8 cellular contexts compared by ENCODE assay signal in the genomic region with DNA sequence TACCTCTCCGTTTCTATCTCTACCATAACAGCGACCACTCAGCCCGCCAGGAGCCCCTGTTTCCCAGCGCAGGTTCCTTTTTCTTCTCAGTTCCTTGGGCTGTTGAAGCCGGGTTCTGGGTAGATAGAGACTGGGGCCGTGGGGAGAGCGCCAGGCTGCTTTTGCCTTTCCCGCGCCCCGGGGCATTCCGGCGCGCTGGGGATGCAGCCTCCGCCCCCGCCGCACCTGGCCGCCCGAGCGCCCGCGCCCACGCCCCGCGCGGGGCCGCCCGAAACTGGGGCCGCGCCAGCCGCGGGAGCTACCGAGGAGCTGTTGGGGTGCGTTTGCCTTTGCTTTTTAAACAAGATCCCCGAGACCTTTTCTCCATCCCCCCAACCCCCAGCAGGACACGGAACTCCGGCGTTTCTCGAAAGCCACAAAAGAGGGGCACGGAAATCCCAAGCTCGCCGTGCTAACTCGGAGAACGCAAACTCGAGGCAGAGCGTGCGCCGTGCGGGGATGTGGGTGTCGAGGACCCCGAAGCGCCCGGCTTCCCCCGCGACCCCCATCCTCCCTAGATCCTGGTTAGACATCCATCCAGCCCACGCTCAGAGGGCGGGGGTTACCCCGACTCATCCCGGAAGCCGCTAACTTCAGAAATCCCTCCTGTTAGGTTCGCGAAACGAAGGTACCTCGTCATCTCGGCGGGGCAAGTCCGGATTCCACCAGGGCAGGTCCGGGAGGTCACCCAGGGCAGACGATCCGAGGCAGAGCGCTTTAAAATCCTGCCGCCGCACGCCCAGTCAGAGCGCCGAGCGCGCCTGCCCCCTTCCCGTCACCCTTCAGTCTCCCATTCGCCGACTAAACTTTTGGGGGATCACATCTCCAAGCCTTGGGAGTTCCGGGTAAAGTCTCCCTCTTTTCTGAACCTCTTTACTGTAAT. TPM values are rescaled to one million over a fixed set of nuclear protein-coding genes. Genes with fewer than 3 reads are reported as not detected.
DNase-seq lines count a peak whose midpoint lies in the region; ATAC-seq lines count a peak whose summit lies in the region.

No MANE protein-coding gene starts in this region.

- ATAC-seq in HG02885 (IDR thresholded peaks at IDR 0.05; ENCODE audit: poor library complexity, unreplicated experiment) (peak; percentile 31), HG02642 (IDR thresholded peaks at IDR 0.05; ENCODE audit: poor library complexity, unreplicated experiment) (no peak), GM21825 (IDR thresholded peaks at IDR 0.05; ENCODE audit: unreplicated experiment) (no peak)

- peaks cover 9% of the 10 kb centered on the region for H3K4me1 ChIP-seq in iPS-18a (ENCODE audit: control insufficient read depth, low read depth, low read length)

- peak overlapping the region; percentile 83 for H3K4me3 ChIP-seq in iPS-18a (ENCODE audit: low read length)

- H3K4me1 Mint-ChIP-seq in activated naive CD4-positive, alpha-beta T cell treated with anti-CD3 and anti-CD28 coated beads, Interleukin-2, amount 10 ng/mL, durations not matched to agents 7 days and 5 days: peaks cover 11% of the 10 kb centered on the region

- DNase-seq in COLO668 (lab: John Stamatoyannopoulos, UW; ENCODE audit: unreplicated experiment) (peak; percentile 46), posterior vena cava (ENCODE audit: low spot score) (no peak)
- peak; percentile 29 for DNase-seq in activated naive CD4-positive, alpha-beta T cell treated with anti-CD3 and anti-CD28 coated beads, Interleukin-2, amount 10 ng/mL, durations not matched to agents 7 days and 5 days
- peak; percentile 29 for DNase-seq in stimulated activated CD4-positive, alpha-beta T cell treated with anti-CD3 and anti-CD28 coated beads, Interleukin-4, amount 100 ng/mL, for 1 hour

- intact Hi-C loops in posterior vena cava (cut with DNase I): no loop called here

- peaks cover 64% of the 10 kb centered on the region for H3K27me3 ChIP-seq in iPS-18a (ENCODE audit: control insufficient read depth, insufficient read depth, low read length)

- H3K36me3 Mint-ChIP-seq in activated naive CD4-positive, alpha-beta T cell treated with anti-CD3 and anti-CD28 coated beads, Interleukin-2, amount 10 ng/mL, durations not matched to agents 7 days and 5 days: no peaks in the 10 kb centered on the region

- no peaks in the 10 kb centered on the region for H3K9me3 Mint-ChIP-seq in activated naive CD4-positive, alpha-beta T cell treated with anti-CD3 and anti-CD28 coated beads, Interleukin-2, amount 10 ng/mL, durations not matched to agents 7 days and 5 days

- H3K9ac ChIP-seq in iPS-18a (ENCODE audit: low read length): peak overlapping the region; percentile 42

- no peaks in the 10 kb centered on the region for H3K36me3 ChIP-seq in iPS-18a (ENCODE audit: control insufficient read depth, low read depth, low read length)

- CTCF ChIA-PET in activated naive CD4-positive, alpha-beta T cell treated with anti-CD3 and anti-CD28 coated beads, Interleukin-2, amount 10 ng/mL, durations not matched to agents 7 days and 5 days (lab: Charles Lee): no interaction called here

- no peak overlapping the region for H3K27ac ChIP-seq in iPS-18a (ENCODE audit: low read length)

- H3K4me3 Mint-ChIP-seq in activated naive CD4-positive, alpha-beta T cell treated with anti-CD3 and anti-CD28 coated beads, Interleukin-2, amount 10 ng/mL, durations not matched to agents 7 days and 5 days: peak overlapping the region; percentile 70

- no peak overlapping the region for H3K27ac Mint-ChIP-seq in activated naive CD4-positive, alpha-beta T cell treated with anti-CD3 and anti-CD28 coated beads, Interleukin-2, amount 10 ng/mL, durations not matched to agents 7 days and 5 days

- peaks cover 92% of the 10 kb centered on the region for H3K27me3 Mint-ChIP-seq in activated naive CD4-positive, alpha-beta T cell treated with anti-CD3 and anti-CD28 coated beads, Interleukin-2, amount 10 ng/mL, durations not matched to agents 7 days and 5 days

- H3K9me3 ChIP-seq in iPS-18a (ENCODE audit: control insufficient read depth, low read depth, low read length): no peaks in the 10 kb centered on the region

RNA-seq across cellular contexts. Expression of a gene that starts 1.0 kb away (rescaled TPM):
- not detected for total RNA-seq in posterior vena cava
